1 cellular context compared by ENCODE assay signal in the genomic region with DNA sequence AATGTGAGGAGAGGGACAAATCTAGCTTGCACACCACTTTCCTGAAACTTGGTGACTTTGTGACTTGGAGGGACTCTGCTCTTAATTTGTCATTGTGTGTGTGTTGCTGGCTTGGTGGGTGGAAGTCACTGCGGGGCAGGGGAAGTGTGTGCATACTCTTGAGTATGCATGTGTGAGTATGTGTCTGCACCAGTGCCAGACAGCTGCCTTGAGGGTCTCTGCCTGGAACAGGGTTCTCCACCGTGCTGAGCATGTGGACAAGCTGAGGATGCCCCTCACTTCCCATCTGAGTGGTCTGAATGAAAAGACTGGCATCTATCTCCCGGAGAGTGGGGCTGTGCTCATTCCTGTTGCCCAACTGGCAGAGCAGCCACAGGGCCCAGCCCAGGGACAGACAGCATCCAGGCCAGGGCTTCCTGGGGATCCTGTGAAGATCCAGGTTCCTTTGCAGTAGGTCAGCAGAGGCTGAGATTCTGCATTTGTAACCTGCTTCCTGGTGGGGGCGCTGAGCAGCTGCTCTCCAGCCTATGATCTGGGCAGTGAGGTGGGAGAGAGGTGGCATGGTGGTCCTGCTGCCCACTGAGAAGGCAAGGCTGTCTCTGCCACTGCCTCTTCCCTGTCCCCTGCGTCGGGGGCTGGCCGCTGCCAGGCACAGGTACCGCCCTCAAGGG.
TF ChIP-seq lines count a peak whose summit lies in the region.

No MANE protein-coding gene starts in this region.

TF ChIP-seq in HepG2, 621 proteins besides CTCF, POLR2A, EP300 and RAD21 (continued from another document and continues in another):
- TF ChIP-seq, protein P1, sequence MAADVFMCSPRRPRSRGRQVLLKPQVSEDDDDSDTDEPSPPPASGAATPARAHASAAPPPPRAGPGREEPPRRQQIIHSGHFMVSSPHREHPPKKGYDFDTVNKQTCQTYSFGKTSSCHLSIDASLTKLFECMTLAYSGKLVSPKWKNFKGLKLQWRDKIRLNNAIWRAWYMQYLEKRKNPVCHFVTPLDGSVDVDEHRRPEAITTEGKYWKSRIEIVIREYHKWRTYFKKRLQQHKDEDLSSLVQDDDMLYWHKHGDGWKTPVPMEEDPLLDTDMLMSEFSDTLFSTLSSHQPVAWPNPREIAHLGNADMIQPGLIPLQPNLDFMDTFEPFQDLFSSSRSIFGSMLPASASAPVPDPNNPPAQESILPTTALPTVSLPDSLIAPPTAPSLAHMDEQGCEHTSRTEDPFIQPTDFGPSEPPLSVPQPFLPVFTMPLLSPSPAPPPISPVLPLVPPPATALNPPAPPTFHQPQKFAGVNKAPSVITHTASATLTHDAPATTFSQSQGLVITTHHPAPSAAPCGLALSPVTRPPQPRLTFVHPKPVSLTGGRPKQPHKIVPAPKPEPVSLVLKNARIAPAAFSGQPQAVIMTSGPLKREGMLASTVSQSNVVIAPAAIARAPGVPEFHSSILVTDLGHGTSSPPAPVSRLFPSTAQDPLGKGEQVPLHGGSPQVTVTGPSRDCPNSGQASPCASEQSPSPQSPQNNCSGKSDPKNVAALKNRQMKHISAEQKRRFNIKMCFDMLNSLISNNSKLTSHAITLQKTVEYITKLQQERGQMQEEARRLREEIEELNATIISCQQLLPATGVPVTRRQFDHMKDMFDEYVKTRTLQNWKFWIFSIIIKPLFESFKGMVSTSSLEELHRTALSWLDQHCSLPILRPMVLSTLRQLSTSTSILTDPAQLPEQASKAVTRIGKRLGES (CRISPR knock-in tag; IDR thresholded peaks at IDR 0.05; ENCODE audit: borderline replicate concordance): no peak
- 0 out of 2 replicates have a peak, but pooled peaks have one; percentile 27 for TF ChIP-seq MXD3 (CRISPR knock-in tag; IDR thresholded peaks at IDR 0.05)
- no peak for TF ChIP-seq ZSCAN29 (CRISPR knock-in tag; conservative IDR thresholded peaks at IDR 0.05)
- no peak for TF ChIP-seq ZNF224 (CRISPR knock-in tag; IDR thresholded peaks at IDR 0.05)
- no peak for TF ChIP-seq BCLAF1 (IDR thresholded peaks at IDR 0.05)
- TF ChIP-seq TCF7L2 (IDR thresholded peaks at IDR 0.05; ENCODE audit: low read depth, low read length): no peak
- TF ChIP-seq, protein P2, sequence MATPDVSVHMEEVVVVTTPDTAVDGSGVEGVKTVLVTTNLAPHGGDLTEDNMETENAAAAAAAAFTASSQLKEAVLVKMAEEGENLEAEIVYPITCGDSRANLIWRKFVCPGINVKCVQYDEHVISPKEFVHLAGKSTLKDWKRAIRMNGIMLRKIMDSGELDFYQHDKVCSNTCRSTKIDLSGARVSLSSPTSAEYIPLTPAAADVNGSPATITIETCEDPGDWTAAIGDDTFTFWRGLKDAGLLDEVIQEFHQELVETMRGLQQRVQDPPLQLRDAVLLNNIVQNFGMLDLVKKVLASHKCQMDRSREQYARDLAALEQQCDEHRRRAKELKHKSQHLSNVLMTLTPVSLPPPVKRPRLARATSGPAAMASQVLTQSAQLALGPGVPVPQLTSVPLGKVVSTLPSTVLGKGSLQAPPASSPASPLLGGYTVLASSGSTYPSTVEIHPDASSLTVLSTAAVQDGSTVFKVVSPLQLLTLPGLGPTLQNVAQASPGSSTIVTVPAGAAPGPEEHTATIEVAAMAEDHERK (CRISPR knock-in tag; IDR thresholded peaks at IDR 0.05; ENCODE audit: low read depth): no peak
- no peak for TF ChIP-seq MTA3 (CRISPR knock-in tag; IDR thresholded peaks at IDR 0.05)
- TF ChIP-seq RNF219 (CRISPR knock-in tag; IDR thresholded peaks at IDR 0.05): no peak
- no peak for TF ChIP-seq MAFF (IDR thresholded peaks at IDR 0.05; ENCODE audit: low read depth, low read length)
- peak; percentile 84 for TF ChIP-seq ZNF292 (CRISPR knock-in tag; IDR thresholded peaks at IDR 0.05; ENCODE audit: borderline replicate concordance, low read depth)
- TF ChIP-seq ZBTB43 (CRISPR knock-in tag; conservative IDR thresholded peaks at IDR 0.05): 0 out of 2 replicates have a peak, but pooled peaks have one; percentile 19
- TF ChIP-seq ZBTB38 (CRISPR knock-in tag; IDR thresholded peaks at IDR 0.05): 0 out of 2 replicates have a peak, but pooled peaks have one; percentile 46
- TF ChIP-seq ZNF768 (CRISPR knock-in tag; IDR thresholded peaks at IDR 0.05): peak; percentile 51; the same call in 1 of the 2 replicates
- TF ChIP-seq, protein P3, sequence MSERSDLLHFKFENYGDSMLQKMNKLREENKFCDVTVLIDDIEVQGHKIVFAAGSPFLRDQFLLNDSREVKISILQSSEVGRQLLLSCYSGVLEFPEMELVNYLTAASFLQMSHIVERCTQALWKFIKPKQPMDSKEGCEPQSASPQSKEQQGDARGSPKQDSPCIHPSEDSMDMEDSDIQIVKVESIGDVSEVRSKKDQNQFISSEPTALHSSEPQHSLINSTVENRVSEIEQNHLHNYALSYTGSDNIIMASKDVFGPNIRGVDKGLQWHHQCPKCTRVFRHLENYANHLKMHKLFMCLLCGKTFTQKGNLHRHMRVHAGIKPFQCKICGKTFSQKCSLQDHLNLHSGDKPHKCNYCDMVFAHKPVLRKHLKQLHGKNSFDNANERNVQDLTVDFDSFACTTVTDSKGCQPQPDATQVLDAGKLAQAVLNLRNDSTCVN (CRISPR knock-in tag; IDR thresholded peaks at IDR 0.05; ENCODE audit: borderline replicate concordance): no peak
- TF ChIP-seq ZNF607 (CRISPR knock-in tag; IDR thresholded peaks at IDR 0.05; ENCODE audit: borderline replicate concordance): no peak
- TF ChIP-seq GMEB1 (CRISPR knock-in tag; IDR thresholded peaks at IDR 0.05; ENCODE audit: borderline replicate concordance): no peak
- TF ChIP-seq, protein P4, sequence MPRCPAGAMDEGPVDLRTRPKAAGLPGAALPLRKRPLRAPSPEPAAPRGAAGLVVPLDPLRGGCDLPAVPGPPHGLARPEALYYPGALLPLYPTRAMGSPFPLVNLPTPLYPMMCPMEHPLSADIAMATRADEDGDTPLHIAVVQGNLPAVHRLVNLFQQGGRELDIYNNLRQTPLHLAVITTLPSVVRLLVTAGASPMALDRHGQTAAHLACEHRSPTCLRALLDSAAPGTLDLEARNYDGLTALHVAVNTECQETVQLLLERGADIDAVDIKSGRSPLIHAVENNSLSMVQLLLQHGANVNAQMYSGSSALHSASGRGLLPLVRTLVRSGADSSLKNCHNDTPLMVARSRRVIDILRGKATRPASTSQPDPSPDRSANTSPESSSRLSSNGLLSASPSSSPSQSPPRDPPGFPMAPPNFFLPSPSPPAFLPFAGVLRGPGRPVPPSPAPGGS (CRISPR knock-in tag; IDR thresholded peaks at IDR 0.05): no peak
- TF ChIP-seq ATF1 (CRISPR knock-in tag; IDR thresholded peaks at IDR 0.05): no peak
- TF ChIP-seq PHF8 (CRISPR knock-in tag; IDR thresholded peaks at IDR 0.05): peak; percentile 37
- TF ChIP-seq ZNF570 (CRISPR knock-in tag; IDR thresholded peaks at IDR 0.05; ENCODE audit: borderline replicate concordance): no peak
- TF ChIP-seq RFX1 (IDR thresholded peaks at IDR 0.05): no peak
- TF ChIP-seq ZNF639 (CRISPR knock-in tag; conservative IDR thresholded peaks at IDR 0.05): 0 out of 2 replicates have a peak, but pooled peaks have one; percentile 55
- 0 out of 2 replicates have a peak, but pooled peaks have one; percentile 41 for TF ChIP-seq ZNF749 (CRISPR knock-in tag; IDR thresholded peaks at IDR 0.05; ENCODE audit: borderline replicate concordance)
- TF ChIP-seq THYN1 (CRISPR knock-in tag; IDR thresholded peaks at IDR 0.05; ENCODE audit: borderline replicate concordance, low read depth): 0 out of 2 replicates have a peak, but pooled peaks have one; percentile 46
- peak; percentile 87 for TF ChIP-seq XRCC5 (optimal IDR thresholded peaks at IDR 0.05; ENCODE audit: low read length)
- TF ChIP-seq, protein P5, sequence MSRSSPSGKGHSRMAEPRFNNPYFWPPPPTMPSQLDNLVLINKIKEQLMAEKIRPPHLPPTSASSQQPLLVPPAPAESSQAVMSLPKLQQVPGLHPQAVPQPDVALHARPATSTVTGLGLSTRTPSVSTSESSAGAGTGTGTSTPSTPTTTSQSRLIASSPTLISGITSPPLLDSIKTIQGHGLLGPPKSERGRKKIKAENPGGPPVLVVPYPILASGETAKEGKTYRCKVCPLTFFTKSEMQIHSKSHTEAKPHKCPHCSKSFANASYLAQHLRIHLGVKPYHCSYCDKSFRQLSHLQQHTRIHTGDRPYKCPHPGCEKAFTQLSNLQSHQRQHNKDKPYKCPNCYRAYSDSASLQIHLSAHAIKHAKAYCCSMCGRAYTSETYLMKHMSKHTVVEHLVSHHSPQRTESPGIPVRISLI (CRISPR knock-in tag; IDR thresholded peaks at IDR 0.05; ENCODE audit: borderline replicate concordance): no peak
- peak; percentile 77; the same call in 1 of the 2 replicates for TF ChIP-seq DNMT1 (CRISPR knock-in tag; IDR thresholded peaks at IDR 0.05)
- TF ChIP-seq ZNF143 (CRISPR knock-in tag; IDR thresholded peaks at IDR 0.05): peak; percentile 43; the same call in 1 of the 2 replicates
- TF ChIP-seq ZNF546 (CRISPR knock-in tag; conservative IDR thresholded peaks at IDR 0.05): no peak
- TF ChIP-seq RARG (CRISPR knock-in tag; IDR thresholded peaks at IDR 0.05; ENCODE audit: low read depth): no peak
- TF ChIP-seq ZNF766 (CRISPR knock-in tag; IDR thresholded peaks at IDR 0.05; ENCODE audit: borderline replicate concordance): no peak
- no peak for TF ChIP-seq ZNF746 (CRISPR knock-in tag; IDR thresholded peaks at IDR 0.05)
- no peak for TF ChIP-seq NFATC3 (CRISPR knock-in tag; IDR thresholded peaks at IDR 0.05)
- TF ChIP-seq ZNF556 (CRISPR knock-in tag; IDR thresholded peaks at IDR 0.05; ENCODE audit: borderline replicate concordance): 0 out of 2 replicates have a peak, but pooled peaks have one; percentile 24
- TF ChIP-seq GATAD2A (CRISPR knock-in tag; IDR thresholded peaks at IDR 0.05): peak; percentile 60
